Comparison of ENCODE assay signal across 11 cellular contexts in the genomic region with DNA sequence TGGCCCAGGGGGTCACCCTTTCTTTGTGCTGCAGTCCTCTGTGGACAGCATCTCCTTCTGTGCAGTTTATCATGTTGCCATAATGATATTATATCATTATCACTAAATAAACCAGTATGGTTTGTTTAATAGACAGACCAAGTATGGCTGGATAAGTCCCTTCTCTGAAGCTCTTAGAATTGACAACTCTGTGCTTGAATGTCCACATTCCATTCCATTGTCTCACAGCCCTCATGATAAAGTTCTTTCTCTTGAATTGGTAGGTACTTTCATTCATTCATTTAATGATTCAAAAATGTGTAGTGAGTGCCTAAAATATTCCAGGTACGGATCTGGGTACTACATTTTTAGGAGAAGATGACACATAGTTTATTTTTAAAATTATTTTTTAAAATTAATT.
"Had no signal": no experiment of that assay in that cellular context is flagged by ENCODE, and none has a peak within 500 bp of the region (broad histone marks: within the 10 kb centered on the region; RNA-seq: fewer than 3 reads in every experiment).

No MANE protein-coding gene starts in this region.

- H3K27me3 ChIP-seq: right atrium auricular region, transverse colon had no signal

- H3K4me3 ChIP-seq: mucosa of descending colon, right atrium auricular region, transverse colon had no signal

- H3K9me3 ChIP-seq: mucosa of descending colon, right atrium auricular region, transverse colon had no signal

- H3K4me1 ChIP-seq: right atrium auricular region, transverse colon had no signal

- H3K27ac ChIP-seq: right atrium auricular region, transverse colon had no signal

- ATAC-seq: activated CD8-positive, alpha-beta T cell treated with anti-CD3 and anti-CD28 coated beads for 36 hours; mucosa of descending colon; naive thymus-derived CD8-positive, alpha-beta T cell had no signal

- DNase-seq: activated CD4-positive, alpha-beta T cell treated with anti-CD3 and anti-CD28 coated beads for 4 hours; activated CD8-positive, alpha-beta memory T cell treated with anti-CD3 and anti-CD28 coated beads, Interleukin-2, amount 50 U/mL, for 4 hours; activated CD8-positive, alpha-beta T cell treated with anti-CD3 and anti-CD28 coated beads for 36 hours; glutamatergic neuron; mucosa of descending colon; naive thymus-derived CD8-positive, alpha-beta T cell; small intestine; stimulated activated naive CD4-positive, alpha-beta T cell; substantia nigra; transverse colon had no signal
